In genomic region chr1:153565529-153566374, GRCh38 we compare ENCODE assay signal across 8 cellular contexts. TPM values are rescaled to one million over a fixed set of nuclear protein-coding genes. Genes with fewer than 3 reads are reported as not detected.
A peak's percentile ranks its signal among the peaks of the same experiment; 100 is the strongest.
DNase-seq lines count a peak whose midpoint lies in the region; ATAC-seq, FAIRE-seq and TF ChIP-seq lines count a peak whose summit lies in the region.

Gene S100A2, minus strand, starts transcription at chr1:153565844. Its CDS starts 1,967 bp downstream, at chr1:153563877.

- H3K4me1 Mint-ChIP-seq in IgD-negative memory B cell = peaks cover 15 to 18% (median 18%) of the 10 kb centered on the region in 3 donors

- H3K36me3 ChIP-seq in bronchial epithelial cell (ENCODE audit: control insufficient read depth, insufficient read depth, low read length) = peaks cover 4% of the 10 kb centered on the region
- H3K36me3 ChIP-seq in HepG2 (replicated peaks in 1 of 2; ENCODE audit: control insufficient read depth in 1 of 2, insufficient read depth in 2 of 2, low read length in 2 of 2) = no peaks in the 10 kb centered on the region

- H3K4me3 ChIP-seq in GM12865 (ENCODE audit: low read depth, low read length) = no peak within 1 kb of the TSS
- H3K4me3 ChIP-seq in bronchial epithelial cell (ENCODE audit: low read depth, low read length) = peak within 1 kb of the TSS; percentile 48
- peak within 1 kb of the TSS in 1 of 3 experiments; percentile 48; a peak in 2 of 6 replicates for H3K4me3 ChIP-seq in HepG2 (replicated peaks in 1 of 3; ENCODE audit: insufficient read depth in 1 of 3, low read depth in 2 of 3, low read length in 3 of 3)

- peak within 1 kb of the TSS; percentile 35 for H3K27ac ChIP-seq in HepG2 (ENCODE audit: extremely low read length, insufficient read depth, low read length)

- peak; percentile 15 for ATAC-seq in HepG2
- ATAC-seq in GM21381 (IDR thresholded peaks at IDR 0.05; ENCODE audit: unreplicated experiment) = no peak

- peak within 1 kb of the TSS; percentile 66 for H3K4me2 ChIP-seq in HepG2 (ENCODE audit: low read depth, low read length)

- peak within 1 kb of the TSS; percentile 48 for H3K9ac ChIP-seq in HepG2 (ENCODE audit: insufficient read depth, low read depth, low read length)

- no peaks in the 10 kb centered on the region for H3K9me3 Mint-ChIP-seq in IgD-negative memory B cell

- no peaks in the 10 kb centered on the region for H4K20me1 ChIP-seq in HepG2 (ENCODE audit: insufficient read depth, low read length)

- intact Hi-C loops in HepG2 (cut with micrococcal nuclease; ENCODE audit: unreplicated experiment) = no loop called here

- H3K79me2 ChIP-seq in HepG2 (ENCODE audit: insufficient read depth, low read length) = no peaks in the 10 kb centered on the region

- peak within 1 kb of the TSS; percentile 49 to 98 (median 95) for H3K27ac Mint-ChIP-seq in IgD-negative memory B cell

- TF ChIP-seq CTCF in GM12865 (IDR thresholded peaks at IDR 0.05; ENCODE audit: insufficient read depth, low read depth, low read length, missing control alignments) = no peak
- TF ChIP-seq CTCF in bronchial epithelial cell (IDR thresholded peaks at IDR 0.05; ENCODE audit: insufficient read depth, low read length, severe bottlenecking) = no peak
- no peak for TF ChIP-seq CTCF in HepG2 (CRISPR knock-in tag; IDR thresholded peaks at IDR 0.05)

- FAIRE-seq in bronchial epithelial cell (lab: Jason Lieb, UNC) (no peak), HepG2 (lab: Jason Lieb, UNC) (no peak)

- TF ChIP-seq EP300 in HepG2 (IDR thresholded peaks at IDR 0.05; ENCODE audit: low read depth in 2 of 2, low read length in 2 of 2) = no peak
- TF ChIP-seq EP300 in HepG2 (CRISPR knock-in tag; IDR thresholded peaks at IDR 0.05; ENCODE audit: borderline replicate concordance) = no peak

- WGBS in HepG2 (ENCODE audit: low lambda C conversion rate) = 37% methylated on average over 7 of the region's 8 CpGs

- no peak for TF ChIP-seq POLR2A in HepG2 (IDR thresholded peaks at IDR 0.05; ENCODE audit: insufficient read depth in 1 of 2, low read depth in 2 of 2, low read length in 2 of 2)

- H3K27me3 Mint-ChIP-seq in IgD-negative memory B cell = peaks cover 8% of the 10 kb centered on the region

- POLR2A ChIA-PET in HepG2 (lab: Yijun Ruan, JAX) = interaction anchor here (0.6 to 3.1 kb wide), 18 partner anchors 8 to 162 kb away, joined by 3 to 49 read pairs (median 4); partner anchors contain the start of genes CHTOP, ILF2, INTS3 and S100A13

- H3K27me3 ChIP-seq in bronchial epithelial cell (ENCODE audit: control insufficient read depth, insufficient read depth, low read length) (no peaks in the 10 kb centered on the region), HepG2 (ENCODE audit: control insufficient read depth in 1 of 2, insufficient read depth in 2 of 2, low read length in 2 of 2) (no peaks in the 10 kb centered on the region)

- no TSS peak for BruUV-seq in HepG2 (replicated peaks; lab: Mats Ljungman, UMichigan)

- in situ Hi-C loops in HepG2 (cut with HindIII; ENCODE audit: extremely low pct_ligation_motif_present, low pct_unique_long_range_greater_than_20kb) = loop anchor here (5.0 kb wide), 2 partner anchors 33 to 58 kb away; no protein-coding TSS in a partner anchor

- H2AFZ ChIP-seq in HepG2 (ENCODE audit: low read length) = no peak within 1 kb of the TSS

- no peak for TF ChIP-seq RAD21 in HepG2 (CRISPR knock-in tag; IDR thresholded peaks at IDR 0.05)

- peaks cover 2% of the 10 kb centered on the region for H3K36me3 Mint-ChIP-seq in IgD-negative memory B cell

- no peaks in the 10 kb centered on the region for H3K9me3 ChIP-seq in HepG2 (ENCODE audit: low read length)

- CTCF ChIA-PET in HepG2 (lab: Yijun Ruan, JAX; ENCODE audit: low intra/inter-chr PET ratio, low total read pairs) = interaction anchor here (1.0 to 3.5 kb wide), 2 partner anchors 33 to 55 kb away, joined by 3 to 42 read pairs; no protein-coding TSS in a partner anchor

- peak within 1 kb of the TSS in 3 of 4 donors; percentile 45 to 79 (median 55) for H3K4me3 Mint-ChIP-seq in IgD-negative memory B cell

- DNase-seq in GM12865 (ENCODE audit: low read depth) (peak; percentile 54), T1000 (lab: John Stamatoyannopoulos, UW) (peak; percentile 43), bronchial epithelial cell (ENCODE audit: low read depth) (peak; percentile 98), HepG2 (ENCODE audit: low spot score) (peak; percentile 40), NCI-H1105 treated with DMSO at 0.1 percent for 48 hours (lab: John Stamatoyannopoulos, UW) (no peak)
- peak; percentile 31 to 56 (median 47) for DNase-seq in stimulated activated CD4-positive, alpha-beta T cell treated with anti-CD3 and anti-CD28 coated beads, TNF-alpha, amount 100 ng/mL, for 24 hours (ENCODE audit: low read depth in 3 of 3)

- peaks cover 51% of the 10 kb centered on the region for H3K4me1 ChIP-seq in HepG2 (ENCODE audit: insufficient read depth, low read length)

TF ChIP-seq in HepG2, 621 proteins besides CTCF, POLR2A, EP300 and RAD21 (continues in another document):
- no peak for TF ChIP-seq RCOR2 (CRISPR knock-in tag; IDR thresholded peaks at IDR 0.05)
- no peak for TF ChIP-seq JUN (CRISPR knock-in tag; IDR thresholded peaks at IDR 0.05)
- peak; percentile 73 for TF ChIP-seq FOSL2 (CRISPR knock-in tag; IDR thresholded peaks at IDR 0.05)
- TF ChIP-seq POLR2G (IDR thresholded peaks at IDR 0.05; ENCODE audit: low read depth, low read length) = peak; percentile 12; the same call in 1 of the 2 replicates
- no peak for TF ChIP-seq DZIP1 (CRISPR knock-in tag; IDR thresholded peaks at IDR 0.05)
- peak; percentile 83; the same call in 1 of the 2 replicates for TF ChIP-seq HNRNPL (IDR thresholded peaks at IDR 0.05; ENCODE audit: low read depth, low read length)
- TF ChIP-seq, protein P1, sequence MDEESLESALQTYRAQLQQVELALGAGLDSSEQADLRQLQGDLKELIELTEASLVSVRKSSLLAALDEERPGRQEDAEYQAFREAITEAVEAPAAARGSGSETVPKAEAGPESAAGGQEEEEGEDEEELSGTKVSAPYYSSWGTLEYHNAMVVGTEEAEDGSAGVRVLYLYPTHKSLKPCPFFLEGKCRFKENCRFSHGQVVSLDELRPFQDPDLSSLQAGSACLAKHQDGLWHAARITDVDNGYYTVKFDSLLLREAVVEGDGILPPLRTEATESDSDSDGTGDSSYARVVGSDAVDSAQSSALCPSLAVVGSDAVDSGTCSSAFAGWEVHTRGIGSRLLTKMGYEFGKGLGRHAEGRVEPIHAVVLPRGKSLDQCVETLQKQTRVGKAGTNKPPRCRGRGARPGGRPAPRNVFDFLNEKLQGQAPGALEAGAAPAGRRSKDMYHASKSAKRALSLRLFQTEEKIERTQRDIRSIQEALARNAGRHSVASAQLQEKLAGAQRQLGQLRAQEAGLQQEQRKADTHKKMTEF (CRISPR knock-in tag; IDR thresholded peaks at IDR 0.05) = no peak; the same call in 1 of the 2 replicates
- no peak for TF ChIP-seq ZNF616 (CRISPR knock-in tag; IDR thresholded peaks at IDR 0.05; ENCODE audit: low read depth)

RNA-seq across cellular contexts. Expression of gene S100A2, which starts in this region (rescaled TPM):
- not detected for polyA plus RNA-seq in IgD-negative memory B cell
- total RNA-seq in bronchial epithelial cell = 804 and 1,251 TPM in 2 replicates
- 1.2 and 1.4 TPM in 2 replicates for total RNA-seq in HepG2 (2016; rRNA removed; fragmentation: Illumina TruSeq; extraction: Trizol)
- 2.0 and 3.0 TPM in 2 replicates for total RNA-seq in HepG2 (2016; cell fraction: cytosol; rRNA removed; fragmentation: Illumina TruSeq; extraction: Trizol; ENCODE audit: low read depth)
- 1.6 and 2.1 TPM in 2 replicates for total RNA-seq in HepG2 (2016; cell fraction: insoluble cytoplasmic fraction; rRNA removed; fragmentation: Illumina TruSeq; extraction: Trizol)
- 2.0 and 2.6 TPM in 2 replicates for total RNA-seq in HepG2 (2016; cell fraction: membrane; rRNA removed; fragmentation: Illumina TruSeq; extraction: Trizol)
- total RNA-seq in HepG2 (2016; cell fraction: nucleus; rRNA removed; fragmentation: Illumina TruSeq; extraction: Trizol) = 0.50 and 1.2 TPM in 2 replicates
- polyA plus RNA-seq in HepG2 (2011; rRNA removed) = 1.2 and 1.4 TPM in 2 replicates
- polyA plus RNA-seq in HepG2 (2011; cell fraction: cytosol; rRNA removed) = 1.2 and 1.7 TPM in 2 replicates
- 0.52 and 0.93 TPM in 2 replicates for polyA plus RNA-seq in HepG2 (2011; cell fraction: nucleus; rRNA removed)
- polyA plus RNA-seq in HepG2 (2012) = 0.30 and 1.1 TPM in 2 replicates
- polyA plus RNA-seq in HepG2 (2016; cell fraction: cytosol; fragmentation: Illumina TruSeq; extraction: Trizol; ENCODE audit: low read depth) = 1.6 and 1.8 TPM in 2 replicates
- 1.6 TPM in 2 replicates for polyA plus RNA-seq in HepG2 (2016; cell fraction: insoluble cytoplasmic fraction; fragmentation: Illumina TruSeq; extraction: Trizol; ENCODE audit: low read depth)
- 1.9 and 2.6 TPM in 2 replicates for polyA plus RNA-seq in HepG2 (2016; cell fraction: membrane; fragmentation: Illumina TruSeq; extraction: Trizol; ENCODE audit: low read depth)
- polyA plus RNA-seq in HepG2 (2016; cell fraction: nucleus; fragmentation: Illumina TruSeq; extraction: Trizol; ENCODE audit: insufficient read depth, low read depth) = 1.4 and 1.6 TPM in 2 replicates
- polyA minus RNA-seq in HepG2 (2011; rRNA and poly(A)+ RNA removed; ENCODE audit: low replicate concordance) = 8.7 TPM in 1 of 2 replicates, not detected in the other
- polyA minus RNA-seq in HepG2 (2011; cell fraction: cytosol; rRNA and poly(A)+ RNA removed) = not detected in 2 replicates
- polyA minus RNA-seq in HepG2 (2011; cell fraction: nucleus; rRNA and poly(A)+ RNA removed) = 0.99 TPM in 1 of 2 replicates, not detected in the other

Comparison
In these comparisons a context has a peak if more than half of its experiments do, and no peak if none do; other contexts are left out.
1. RNA of gene S100A2 (total RNA-seq): 804 to 1,251 TPM in bronchial epithelial cell; 0.50 to 3.0 TPM in HepG2; every median in the first group is over 100 times any median in the second.